In the genomic region with DNA sequence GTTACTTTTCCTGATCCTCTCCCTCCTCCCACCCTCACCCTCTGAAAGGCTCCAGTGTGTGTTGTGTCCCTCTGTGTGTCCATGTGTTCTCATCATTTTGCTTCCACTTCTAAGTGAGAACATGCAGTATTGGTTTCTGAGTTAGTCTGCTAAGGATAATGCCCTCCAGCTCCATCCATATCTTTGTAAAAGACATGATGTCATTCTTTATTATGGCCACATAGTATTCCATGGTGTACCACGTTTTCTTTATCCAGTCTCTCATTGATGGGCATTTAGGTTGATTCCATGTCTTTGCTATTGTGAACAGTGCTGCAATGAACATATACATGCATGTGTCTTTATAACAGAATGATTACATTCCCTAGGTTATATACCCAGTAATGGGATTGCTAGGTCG, we compare ENCODE assay signal across 29 cellular contexts.
"Had no signal": no experiment of that assay in that cellular context is flagged by ENCODE, and none has a peak within 500 bp of the region (broad histone marks: within the 10 kb centered on the region; RNA-seq: fewer than 3 reads in every experiment).

No MANE protein-coding gene starts in this region.

- H3K4me1 Mint-ChIP-seq: endodermal cell, nephron, neural progenitor cell had no signal

- H3K4me1 ChIP-seq: colonic mucosa, gastrocnemius medialis, heart right ventricle, left lung, neural progenitor cell, parathyroid adenoma, prostate gland, right atrium auricular region, spleen, tibial nerve, upper lobe of left lung had no signal

- DNase-seq: colonic mucosa; effector CD8-positive, alpha-beta T cell; endodermal cell; foreskin fibroblast; gastrocnemius medialis; heart right ventricle; hippocampal formation; left cardiac atrium; left lung; mesendoderm; midbrain; naive thymus-derived CD4-positive, alpha-beta T cell; spleen; stimulated activated CD4-positive, alpha-beta T cell treated with anti-CD3 and anti-CD28 coated beads, Interleukin-4, amount 100 ng/mL, for 4 hours; stimulated activated naive CD4-positive, alpha-beta T cell; substantia nigra; upper lobe of left lung had no signal

- H3K27ac Mint-ChIP-seq: dendritic cell treated with granulocyte-macrophage colony-stimulating factor and Interleukin-4, amounts not matched to agents 40 ng/mL and 50 ng/mL, for 4 days; endodermal cell; nephron; neural progenitor cell had no signal

- H3K4me3 Mint-ChIP-seq: dendritic cell treated with granulocyte-macrophage colony-stimulating factor and Interleukin-4, amounts not matched to agents 40 ng/mL and 50 ng/mL, for 4 days; endodermal cell; naive thymus-derived CD4-positive, alpha-beta T cell; nephron; neural progenitor cell had no signal

- H3K9me3 ChIP-seq: colonic mucosa, gastrocnemius medialis, heart right ventricle, left lung, prostate gland, right atrium auricular region, spleen, thoracic aorta, tibial nerve, upper lobe of left lung had no signal

- H3K9me3 Mint-ChIP-seq: dendritic cell treated with granulocyte-macrophage colony-stimulating factor and Interleukin-4, amounts not matched to agents 40 ng/mL and 50 ng/mL, for 4 days; endodermal cell; naive thymus-derived CD4-positive, alpha-beta T cell; nephron; neural progenitor cell had no signal

- H3K4me3 ChIP-seq: colonic mucosa, gastrocnemius medialis, heart right ventricle, left lung, neural progenitor cell, prostate gland, right atrium auricular region, skin epidermis, spleen, thoracic aorta, tibial nerve, upper lobe of left lung had no signal

- H3K9ac ChIP-seq: neural progenitor cell, parathyroid adenoma had no signal

- H3K27me3 Mint-ChIP-seq: dendritic cell treated with granulocyte-macrophage colony-stimulating factor and Interleukin-4, amounts not matched to agents 40 ng/mL and 50 ng/mL, for 4 days; naive thymus-derived CD4-positive, alpha-beta T cell had no signal

- H3K79me2 ChIP-seq: parathyroid adenoma had no signal

- H3K27me3 ChIP-seq: colonic mucosa, gastrocnemius medialis, heart right ventricle, left lung, neural progenitor cell, right atrium auricular region, spleen, upper lobe of left lung had no signal

- FAIRE-seq: urothelium cell line had no signal

- H2AFZ ChIP-seq: neural progenitor cell, parathyroid adenoma had no signal

- H3K4me2 ChIP-seq: neural progenitor cell had no signal

- ATAC-seq: esophagus mucosa; gastrocnemius medialis; heart right ventricle; left cardiac atrium; left lung; naive thymus-derived CD4-positive, alpha-beta T cell had no signal

- H3K36me3 ChIP-seq: colonic mucosa, neural progenitor cell, prostate gland had no signal

- H3K27ac ChIP-seq: colonic mucosa, epithelial cell of prostate, gastrocnemius medialis, heart right ventricle, left lung, parathyroid adenoma, prostate gland, right atrium auricular region, skin epidermis, spleen, thoracic aorta, tibial nerve, upper lobe of left lung had no signal
